ENCODE assay signal across 30 cellular contexts in genomic region chr5:147143215-147143614, GRCh38.
A peak's percentile ranks its signal among the peaks of the same experiment; 100 is the strongest.
DNase-seq lines count a peak whose midpoint lies in the region; ATAC-seq, FAIRE-seq and TF ChIP-seq lines count a peak whose summit lies in the region.
"Had no signal": no experiment of that assay in that cellular context is flagged by ENCODE, and none has a peak within 500 bp of the region (broad histone marks: within the 10 kb centered on the region; RNA-seq: fewer than 3 reads in every experiment).

No MANE protein-coding gene starts in this region.

- in situ Hi-C loops in HepG2 (cut with HindIII; ENCODE audit: extremely low pct_ligation_motif_present, low pct_unique_long_range_greater_than_20kb) (no loop called here), IMR-90 (cut with MboI; ENCODE audit: low sequenced_read_pairs) (no loop called here), ACHN (cut with HindIII; ENCODE audit: low pct_ligation_motif_present, low pct_unique_long_range_greater_than_20kb, low sequenced_read_pairs) (no loop called here)

- intact Hi-C loops in HepG2 (cut with micrococcal nuclease; ENCODE audit: unreplicated experiment) = no loop called here
- intact Hi-C loops in right lobe of liver (cut with DNase I) = no loop called here
- intact Hi-C loops in IMR-90 (cut with micrococcal nuclease) = no loop called here

- H2BK5ac ChIP-seq in IMR-90 (ENCODE audit: low read depth, low read length, poor library complexity, severe bottlenecking) = no peak overlapping the region

- H3K18ac ChIP-seq in IMR-90 (ENCODE audit: low read depth, low read length) = no peak overlapping the region

- H3K27me3 ChIP-seq in HepG2 (ENCODE audit: control insufficient read depth in 1 of 2, insufficient read depth in 2 of 2, low read length in 2 of 2) = no peaks in the 10 kb centered on the region
- no peaks in the 10 kb centered on the region for H3K27me3 ChIP-seq in right lobe of liver
- no peaks in the 10 kb centered on the region for H3K27me3 ChIP-seq in IMR-90 (ENCODE audit: control insufficient read depth, insufficient read depth, low read length)
- H3K27me3 ChIP-seq: BE2C; BLaER1; BLaER1 treated with 17β-estradiol and CSF1 and Interleukin-3, amounts not matched to agents 10 nM and 100 nM had no signal

- H2AK9ac ChIP-seq in IMR-90 (replicated peaks; ENCODE audit: low read depth, low read length, poor library complexity) = no peak overlapping the region

- ATAC-seq in HepG2 = no peak
- ATAC-seq in right lobe of liver = no peak
- no peak for ATAC-seq in A549
- no peak for ATAC-seq in IMR-90 (ENCODE audit: low read depth)
- ATAC-seq: CD8-positive, alpha-beta T cell had no signal

- TF ChIP-seq POLR2A in HepG2 (IDR thresholded peaks at IDR 0.05; ENCODE audit: insufficient read depth in 1 of 2, low read depth in 2 of 2, low read length in 2 of 2) = no peak
- no peak for TF ChIP-seq POLR2A in right lobe of liver (IDR thresholded peaks at IDR 0.05)
- no peak for TF ChIP-seq POLR2A in A549 (IDR thresholded peaks at IDR 0.05; ENCODE audit: low read length)
- no peak for TF ChIP-seq POLR2A in IMR-90 (IDR thresholded peaks at IDR 0.05; ENCODE audit: low read depth, low read length)

- no peak overlapping the region for H2BK15ac ChIP-seq in IMR-90 (ENCODE audit: low read depth, low read length)

- TF ChIP-seq RAD21 in HepG2 (CRISPR knock-in tag; IDR thresholded peaks at IDR 0.05) = no peak
- TF ChIP-seq RAD21 in A549 (conservative IDR thresholded peaks at IDR 0.05 in 1 of 2, IDR thresholded peaks at IDR 0.05 in 1 of 2) = no peak
- TF ChIP-seq RAD21 in IMR-90 (IDR thresholded peaks at IDR 0.05; ENCODE audit: low read length) = no peak

- dilution Hi-C loops in IMR-90 (cut with HindIII; ENCODE audit: low sequenced_read_pairs, unreplicated experiment) = no loop called here

- H2AK5ac ChIP-seq in IMR-90 (ENCODE audit: low read depth, low read length) = no peak overlapping the region

- H2AFZ ChIP-seq in HepG2 (ENCODE audit: low read length) (no peak overlapping the region), IMR-90 (replicated peaks; ENCODE audit: low read length, poor library complexity) (no peak overlapping the region)

- no peak overlapping the region for H4K8ac ChIP-seq in IMR-90 (ENCODE audit: low read depth in 2 of 2, low read length in 2 of 2)

- H3K79me2 ChIP-seq in HepG2 (ENCODE audit: insufficient read depth, low read length) = no peaks in the 10 kb centered on the region

- no peak overlapping the region for H4K91ac ChIP-seq in IMR-90 (ENCODE audit: insufficient read depth, low read depth, low read length)

- no peak overlapping the region for H3K4me2 ChIP-seq in HepG2 (ENCODE audit: low read depth, low read length)
- H3K4me2 ChIP-seq in A549 = no peak overlapping the region
- no peak overlapping the region for H3K4me2 ChIP-seq in IMR-90 (ENCODE audit: low read depth, low read length)
- H3K4me2 ChIP-seq: BLaER1; BLaER1 treated with 17β-estradiol and CSF1 and Interleukin-3, amounts not matched to agents 10 nM and 100 nM had no signal

- no peaks in the 10 kb centered on the region for H3K79me1 ChIP-seq in IMR-90 (ENCODE audit: low read depth in 1 of 2, low read length in 2 of 2)

- H2BK20ac ChIP-seq in IMR-90 (ENCODE audit: low read depth, low read length) = no peak overlapping the region

- H3K4me3 ChIP-seq in HepG2 (replicated peaks in 1 of 3; ENCODE audit: insufficient read depth in 1 of 3, low read depth in 2 of 3, low read length in 3 of 3) = no peak overlapping the region
- no peak overlapping the region for H3K4me3 ChIP-seq in right lobe of liver
- no peak overlapping the region for H3K4me3 ChIP-seq in A549
- H3K4me3 ChIP-seq in IMR-90 (ENCODE audit: insufficient read depth, low read depth, low read length) = no peak overlapping the region
- no peak overlapping the region for H3K4me3 ChIP-seq in coronary artery
- H3K4me3 ChIP-seq: BLaER1; BLaER1 treated with 17β-estradiol and CSF1 and Interleukin-3, amounts not matched to agents 10 nM and 100 nM had no signal

- H3K9me3 ChIP-seq in HepG2 (ENCODE audit: low read length) (peaks cover 20% of the 10 kb centered on the region; the same call in 1 of the 2 replicates), right lobe of liver (no peaks in the 10 kb centered on the region), A549 (no peaks in the 10 kb centered on the region), IMR-90 (ENCODE audit: control insufficient read depth, insufficient read depth, low read length) (0 out of 2 replicates have a peak, but pooled peaks cover 4% of the 10 kb centered on the region)
- H3K9me3 ChIP-seq: BE2C had no signal

- POLR2A ChIA-PET in HepG2 (lab: Yijun Ruan, JAX) = no interaction called here
- POLR2A ChIA-PET in A549 (lab: Yijun Ruan, JAX) = no interaction called here
- POLR2A ChIA-PET in IMR-90 (lab: Charles Lee; ENCODE audit: unreplicated experiment) = no interaction called here

- H4K20me1 ChIP-seq in HepG2 (ENCODE audit: insufficient read depth, low read length) (no peaks in the 10 kb centered on the region), IMR-90 (ENCODE audit: insufficient read depth, low read length) (no peaks in the 10 kb centered on the region)
- H4K20me1 ChIP-seq: BLaER1; BLaER1 treated with 17β-estradiol and CSF1 and Interleukin-3, amounts not matched to agents 10 nM and 100 nM had no signal

- TF ChIP-seq CTCF in HepG2 (CRISPR knock-in tag; IDR thresholded peaks at IDR 0.05) = no peak
- no peak for TF ChIP-seq CTCF in right lobe of liver (IDR thresholded peaks at IDR 0.05)
- TF ChIP-seq CTCF in A549 (IDR thresholded peaks at IDR 0.05) = no peak
- no peak for TF ChIP-seq CTCF in IMR-90 (conservative IDR thresholded peaks at IDR 0.05; ENCODE audit: low read depth, low read length)
- no peak for TF ChIP-seq CTCF in coronary artery (IDR thresholded peaks at IDR 0.05)

- no peak overlapping the region for H3K56ac ChIP-seq in IMR-90 (ENCODE audit: extremely low read depth, insufficient read depth, low read length)

- H3K36me3 ChIP-seq in HepG2 (replicated peaks in 1 of 2; ENCODE audit: control insufficient read depth in 1 of 2, insufficient read depth in 2 of 2, low read length in 2 of 2) = no peaks in the 10 kb centered on the region
- no peaks in the 10 kb centered on the region for H3K36me3 ChIP-seq in right lobe of liver
- no peaks in the 10 kb centered on the region for H3K36me3 ChIP-seq in IMR-90 (ENCODE audit: control insufficient read depth, insufficient read depth, low read length)
- H3K36me3 ChIP-seq: BE2C; BLaER1; BLaER1 treated with 17β-estradiol and CSF1 and Interleukin-3, amounts not matched to agents 10 nM and 100 nM had no signal

- no peak overlapping the region for H3K4ac ChIP-seq in IMR-90 (ENCODE audit: low read depth, low read length)

- no peak overlapping the region for H3K27ac ChIP-seq in HepG2 (ENCODE audit: extremely low read length, insufficient read depth, low read length)
- no peak overlapping the region for H3K27ac ChIP-seq in right lobe of liver
- H3K27ac ChIP-seq in A549 = no peak overlapping the region
- H3K27ac ChIP-seq in IMR-90 (ENCODE audit: insufficient read depth, low read length) = no peak overlapping the region
- no peak overlapping the region for H3K27ac ChIP-seq in coronary artery
- H3K27ac ChIP-seq: 22Rv1; BLaER1; BLaER1 treated with 17β-estradiol and CSF1 and Interleukin-3, amounts not matched to agents 10 nM and 100 nM; C4-2B had no signal

- TF ChIP-seq EP300 in HepG2 (IDR thresholded peaks at IDR 0.05; ENCODE audit: low read depth in 2 of 2, low read length in 2 of 2) (no peak), HepG2 (CRISPR knock-in tag; IDR thresholded peaks at IDR 0.05; ENCODE audit: borderline replicate concordance) (no peak), A549 (IDR thresholded peaks at IDR 0.05) (no peak)

- DNase-seq in HepG2 (ENCODE audit: low spot score) (no peak), right lobe of liver (no peak), A549 (ENCODE audit: low read depth in 1 of 2, low spot score in 1 of 2) (no peak), IMR-90 (no peak), coronary artery (ENCODE audit: low spot score) (no peak), ACHN (no peak)
- DNase-seq: 8988T; AML-193; BE2C; C1 segment of cervical spinal cord; Caco-2; Calu3; CD4-positive, alpha-beta memory T cell; CD4-positive, alpha-beta T cell; CD4-positive, CD25-positive, alpha-beta regulatory T cell; CD8-positive, alpha-beta memory T cell; CD8-positive, alpha-beta T cell; COR-L47; DMS 273 treated with DMSO at 0.1 percent for 48 hours; DMS153; DMS79; DMS79 treated with DMSO at 0.1 percent for 48 hours; DND-41; EL had no signal

- H4K5ac ChIP-seq in IMR-90 (ENCODE audit: low read depth, low read length) = no peak overlapping the region

- H3K9me1 ChIP-seq in IMR-90 (ENCODE audit: insufficient read depth, low read length) = no peaks in the 10 kb centered on the region

- H3K9ac ChIP-seq in HepG2 (ENCODE audit: insufficient read depth, low read depth, low read length) (no peak overlapping the region), IMR-90 (ENCODE audit: low read depth, low read length) (no peak overlapping the region)
- H3K9ac ChIP-seq: BLaER1; BLaER1 treated with 17β-estradiol and CSF1 and Interleukin-3, amounts not matched to agents 10 nM and 100 nM had no signal

- no TSS peak for BruUV-seq in HepG2 (replicated peaks; lab: Mats Ljungman, UMichigan)
- no TSS peak for BruUV-seq in IMR-90 (replicated peaks; lab: Mats Ljungman, UMichigan)

- no peak overlapping the region for H3K14ac ChIP-seq in IMR-90 (replicated peaks; ENCODE audit: low read depth, low read length)

- H3K23ac ChIP-seq in IMR-90 (ENCODE audit: low read depth, low read length) = no peak overlapping the region

- H2BK120ac ChIP-seq in IMR-90 (ENCODE audit: low read depth, low read length) = no peak overlapping the region

- FAIRE-seq in HepG2 (lab: Jason Lieb, UNC) (no peak), A549 (lab: Jason Lieb, UNC) (no peak)
- FAIRE-seq: A204.1, D721Med had no signal

- H3K4me1 ChIP-seq in HepG2 (ENCODE audit: insufficient read depth, low read length) (peaks cover 30% of the 10 kb centered on the region), right lobe of liver (no peaks in the 10 kb centered on the region), A549 (no peaks in the 10 kb centered on the region), IMR-90 (ENCODE audit: control insufficient read depth, insufficient read depth, low read length) (no peaks in the 10 kb centered on the region)
- H3K4me1 ChIP-seq: BLaER1; BLaER1 treated with 17β-estradiol and CSF1 and Interleukin-3, amounts not matched to agents 10 nM and 100 nM had no signal

- CTCF ChIA-PET in HepG2 (lab: Yijun Ruan, JAX; ENCODE audit: low intra/inter-chr PET ratio, low total read pairs) (no interaction called here), A549 (lab: Yijun Ruan, JAX) (no interaction called here), IMR-90 (lab: Yijun Ruan, JAX) (no interaction called here)

TF ChIP-seq in HepG2, 621 proteins besides CTCF, POLR2A, EP300 and RAD21 (continues in another document):
- peak; percentile 45 to 68; a peak in 3 of 4 replicates for TF ChIP-seq MAFK (conservative IDR thresholded peaks at IDR 0.05 in 1 of 2, IDR thresholded peaks at IDR 0.05 in 1 of 2; ENCODE audit: low read length in 2 of 2)

TF ChIP-seq in IMR-90, 13 proteins besides CTCF, POLR2A, EP300 and RAD21:
- peak; percentile 45; the same call in 1 of the 2 replicates for TF ChIP-seq MAFK (IDR thresholded peaks at IDR 0.05; ENCODE audit: low read depth, low read length)
- TF ChIP-seq CHD1 (IDR thresholded peaks at IDR 0.05; ENCODE audit: low read depth, low read length) = no peak

Comparison
In these comparisons a context has a peak if more than half of its experiments do, and no peak if none do; other contexts are left out.
1. Of the 38 proteins assayed by ChIP-seq in both HepG2 and A549: peak only in HepG2: none; only in A549: none; in both: MAFK; in neither: 37.